8 cellular contexts compared by ENCODE assay signal in genomic region chr6:21664263-21665081, GRCh38.
DNase-seq lines count a peak whose midpoint lies in the region; ATAC-seq lines count a peak whose summit lies in the region.

No MANE protein-coding gene starts in this region.

- peak overlapping the region; percentile 42 for H3K4me3 Mint-ChIP-seq in natural killer cell treated with Interleukin-12 subunit alpha and Interleukin-12 subunit beta and Interleukin-15 and Interleukin-18, amount 100 ng/mL, for 72 hours

- H3K9me3 ChIP-seq in esophagus (ENCODE audit: control insufficient read depth in 2 of 2, insufficient read depth in 1 of 2, low read depth in 1 of 2, low read length in 1 of 2) = no peaks in the 10 kb centered on the region

- H3K36me3 ChIP-seq in esophagus (ENCODE audit: control insufficient read depth in 2 of 2, insufficient read depth in 2 of 2, low read length in 1 of 2) = no peaks in the 10 kb centered on the region

- peaks cover 44 to 63% of the 10 kb centered on the region in 2 donors for H3K27me3 Mint-ChIP-seq in natural killer cell treated with Interleukin-12 subunit alpha and Interleukin-12 subunit beta and Interleukin-15 and Interleukin-18, amount 100 ng/mL, for 72 hours

- no peak overlapping the region for H3K27ac Mint-ChIP-seq in natural killer cell treated with Interleukin-12 subunit alpha and Interleukin-12 subunit beta and Interleukin-15 and Interleukin-18, amount 100 ng/mL, for 72 hours

- peaks cover 0 to 13% of the 10 kb centered on the region in 2 donors for H3K4me1 Mint-ChIP-seq in natural killer cell treated with Interleukin-12 subunit alpha and Interleukin-12 subunit beta and Interleukin-15 and Interleukin-18, amount 100 ng/mL, for 72 hours (ENCODE audit: low read depth in 2 of 2)

- WGBS in esophagus, 2 donors = 2 to 5% methylated on average over 78 of the region's 78 CpGs

- DNase-seq in DMS53 (lab: John Stamatoyannopoulos, UW) = peak; percentile 71
- DNase-seq in NCI-H2029 (lab: John Stamatoyannopoulos, UW) = peak; percentile 55
- no peak for DNase-seq in natural killer cell treated with Interleukin-12 subunit alpha and Interleukin-12 subunit beta and Interleukin-15 and Interleukin-18, amount 100 ng/mL, for 72 hours (ENCODE audit: low spot score)
- no peak for DNase-seq in 8988T
- DNase-seq in substantia nigra (lab: John Stamatoyannopoulos, UW) = no peak
- no peak for DNase-seq in stimulated activated naive CD4-positive, alpha-beta T cell treated with Interleukin-2 at 50 U/mL for 16 hours (lab: John Stamatoyannopoulos, UW)

- ATAC-seq in natural killer cell treated with Interleukin-12 subunit alpha and Interleukin-12 subunit beta and Interleukin-15 and Interleukin-18, amount 100 ng/mL, for 72 hours = peak; percentile 25 to 56
- no peak for ATAC-seq in GM19455 (IDR thresholded peaks at IDR 0.05; ENCODE audit: unreplicated experiment)

- no peaks in the 10 kb centered on the region for H3K9me3 Mint-ChIP-seq in natural killer cell treated with Interleukin-12 subunit alpha and Interleukin-12 subunit beta and Interleukin-15 and Interleukin-18, amount 100 ng/mL, for 72 hours

- peaks cover 0 to 3% of the 10 kb centered on the region in 2 donors for H3K27me3 ChIP-seq in esophagus (ENCODE audit: control insufficient read depth in 1 of 2, insufficient read depth in 2 of 2, low read length in 2 of 2)

- H3K4me1 ChIP-seq in esophagus (ENCODE audit: control insufficient read depth in 2 of 2, insufficient read depth in 2 of 2, low read length in 1 of 2) = peaks cover 0 to 6% of the 10 kb centered on the region in 2 donors

- H3K4me3 ChIP-seq in esophagus (ENCODE audit: low read depth in 1 of 2, low read length in 2 of 2) = peak overlapping the region; percentile 40 to 50

- H3K36me3 Mint-ChIP-seq in natural killer cell treated with Interleukin-12 subunit alpha and Interleukin-12 subunit beta and Interleukin-15 and Interleukin-18, amount 100 ng/mL, for 72 hours = no peaks in the 10 kb centered on the region

- H3K27ac ChIP-seq in esophagus (ENCODE audit: low read depth in 2 of 2, low read length in 1 of 2) (no peak overlapping the region), substantia nigra (ENCODE audit: low read depth, low read length, poor library complexity, severe bottlenecking) (no peak overlapping the region)

Comparison
In these comparisons a context has a peak if more than half of its experiments do, and no peak if none do; other contexts are left out.
1. DNase-seq: peak in DMS53 (single experiment) and NCI-H2029 (single experiment); none in natural killer cell treated with Interleukin-12 subunit alpha and Interleukin-12 subunit beta and Interleukin-15 and Interleukin-18, amount 100 ng/mL, for 72 hours (single experiment), 8988T (single experiment), substantia nigra (0 of 49) and stimulated activated naive CD4-positive, alpha-beta T cell treated with Interleukin-2 at 50 U/mL for 16 hours (single experiment).